12 cellular contexts compared by ENCODE assay signal in the genomic region with DNA sequence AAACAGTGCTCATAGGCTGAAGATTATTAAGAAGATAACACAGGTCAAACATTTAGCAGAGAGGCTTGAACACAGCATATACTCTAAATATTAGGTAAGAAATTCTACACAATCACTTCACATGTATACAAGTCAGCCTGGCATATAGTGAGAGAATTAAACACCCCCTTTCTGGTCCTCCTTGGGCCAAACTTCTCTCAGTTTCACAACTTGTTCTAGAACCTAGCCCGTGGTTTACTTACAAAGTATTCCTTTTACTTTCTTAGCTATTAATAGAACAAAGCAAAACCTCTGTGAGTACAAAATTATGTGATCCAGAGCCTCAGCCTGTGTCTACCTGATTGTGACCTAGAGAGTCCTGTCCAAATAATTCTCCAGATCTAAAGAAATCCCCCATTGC.
DNase-seq lines count a peak whose midpoint lies in the region; ATAC-seq and TF ChIP-seq lines count a peak whose summit lies in the region.
"Had no signal": no experiment of that assay in that cellular context is flagged by ENCODE, and none has a peak within 500 bp of the region (broad histone marks: within the 10 kb centered on the region; RNA-seq: fewer than 3 reads in every experiment).

No MANE protein-coding gene starts in this region.

- H3K4me1 Mint-ChIP-seq in mesothelial cell of epicardium, result peaks cover 37% of the 10 kb centered on the region
- H3K4me1 Mint-ChIP-seq in CD14-positive monocyte, result peaks cover 15% of the 10 kb centered on the region

- no peaks in the 10 kb centered on the region for H3K9me3 ChIP-seq in Karpas-422 (ENCODE audit: low read length)

- no peaks in the 10 kb centered on the region for H3K9me2 ChIP-seq in Karpas-422 (replicated peaks; ENCODE audit: insufficient read depth, low read length)

- peaks cover 9% of the 10 kb centered on the region for H3K9me3 Mint-ChIP-seq in mesothelial cell of epicardium
- peaks cover 0 to 4% (median 0%) of the 10 kb centered on the region in 7 donors for H3K9me3 Mint-ChIP-seq in CD14-positive monocyte
- H3K9me3 Mint-ChIP-seq: activated naive CD4-positive, alpha-beta T cell treated with anti-CD3 and anti-CD28 coated beads, Interleukin-2, amount 10 ng/mL, durations not matched to agents 7 days and 5 days had no signal

- intact Hi-C loops in CD14-positive monocyte (cut with micrococcal nuclease), result no loop called here

- no peaks in the 10 kb centered on the region for H3K79me2 ChIP-seq in Karpas-422 (ENCODE audit: low read length)

- ATAC-seq in GM18517 (IDR thresholded peaks at IDR 0.05; ENCODE audit: unreplicated experiment) (peak; percentile 72), GM21526 (IDR thresholded peaks at IDR 0.05; ENCODE audit: low FRiP score, unreplicated experiment) (peak; percentile 75), HG03159 (IDR thresholded peaks at IDR 0.05; ENCODE audit: unreplicated experiment) (peak; percentile 66)
- ATAC-seq: Panc1 had no signal

- H3K4me1 ChIP-seq in Karpas-422 (ENCODE audit: low read length), result no peaks in the 10 kb centered on the region

- DNase-seq in mesothelial cell of epicardium (ENCODE audit: low spot score in 2 of 2, unreplicated experiment in 2 of 2) (no peak), MV-4-11 (lab: John Stamatoyannopoulos, UW) (no peak), CD14-positive monocyte (ENCODE audit: low spot score) (no peak), NCI-H128 (lab: John Stamatoyannopoulos, UW; ENCODE audit: unreplicated experiment) (no peak), Karpas-422 (no peak)
- DNase-seq: activated naive CD4-positive, alpha-beta T cell treated with anti-CD3 and anti-CD28 coated beads, Interleukin-2, amount 10 ng/mL, durations not matched to agents 7 days and 5 days; NCI-H187 had no signal

- H3K9ac ChIP-seq in Karpas-422 (ENCODE audit: low read length), result no peak overlapping the region

- peak overlapping the region; percentile 81 for H3K27ac Mint-ChIP-seq in mesothelial cell of epicardium
- no peak overlapping the region for H3K27ac Mint-ChIP-seq in CD14-positive monocyte
- H3K27ac Mint-ChIP-seq: activated naive CD4-positive, alpha-beta T cell treated with anti-CD3 and anti-CD28 coated beads, Interleukin-2, amount 10 ng/mL, durations not matched to agents 7 days and 5 days had no signal

- no peaks in the 10 kb centered on the region for H4K20me1 ChIP-seq in Karpas-422 (ENCODE audit: insufficient read depth, low read depth, low read length)

- no peak overlapping the region for H3K4me3 ChIP-seq in Karpas-422 (ENCODE audit: low read length)

- H3K27ac ChIP-seq in Karpas-422 (ENCODE audit: low read length), result no peak overlapping the region
- H3K27ac ChIP-seq: C4-2B had no signal

- H3K4me2 ChIP-seq in Karpas-422 (ENCODE audit: low read depth, low read length, poor library complexity, severe bottlenecking), result no peak overlapping the region

- no peak overlapping the region for H2AFZ ChIP-seq in Karpas-422 (ENCODE audit: low read length)

- no peaks in the 10 kb centered on the region for H3K36me3 ChIP-seq in Karpas-422 (ENCODE audit: insufficient read depth, low read length)

- H3K27me3 Mint-ChIP-seq in mesothelial cell of epicardium (ENCODE audit: low read depth), result no peaks in the 10 kb centered on the region
- peaks cover 0 to 14% (median 5%) of the 10 kb centered on the region in 3 donors for H3K27me3 Mint-ChIP-seq in CD14-positive monocyte (ENCODE audit: low read depth in 3 of 3)
- H3K27me3 Mint-ChIP-seq: activated naive CD4-positive, alpha-beta T cell treated with anti-CD3 and anti-CD28 coated beads, Interleukin-2, amount 10 ng/mL, durations not matched to agents 7 days and 5 days had no signal

- no peaks in the 10 kb centered on the region for H3K27me3 ChIP-seq in Karpas-422 (ENCODE audit: low read length)

- TF ChIP-seq CTCF in mesothelial cell of epicardium (IDR thresholded peaks at IDR 0.05; ENCODE audit: unreplicated experiment), result no peak
- TF ChIP-seq CTCF in CD14-positive monocyte (IDR thresholded peaks at IDR 0.05), result no peak

- peaks cover 4% of the 10 kb centered on the region for H3K36me3 Mint-ChIP-seq in mesothelial cell of epicardium
- H3K36me3 Mint-ChIP-seq in CD14-positive monocyte, result no peaks in the 10 kb centered on the region
- H3K36me3 Mint-ChIP-seq: activated naive CD4-positive, alpha-beta T cell treated with anti-CD3 and anti-CD28 coated beads, Interleukin-2, amount 10 ng/mL, durations not matched to agents 7 days and 5 days had no signal

- H3K4me3 Mint-ChIP-seq in mesothelial cell of epicardium, result no peak overlapping the region
- H3K4me3 Mint-ChIP-seq in CD14-positive monocyte, result no peak overlapping the region
- H3K4me3 Mint-ChIP-seq: activated naive CD4-positive, alpha-beta T cell treated with anti-CD3 and anti-CD28 coated beads, Interleukin-2, amount 10 ng/mL, durations not matched to agents 7 days and 5 days had no signal
